1 cellular context compared by ENCODE assay signal in genomic region chr22:20979940-20980453, GRCh38.
A peak's percentile ranks its signal among the peaks of the same experiment; 100 is the strongest.
TF ChIP-seq lines count a peak whose summit lies in the region.

No MANE protein-coding gene starts in this region.

TF ChIP-seq in HepG2, 621 proteins besides CTCF, POLR2A, EP300 and RAD21 (continued from another document):
- TF ChIP-seq, protein P1, sequence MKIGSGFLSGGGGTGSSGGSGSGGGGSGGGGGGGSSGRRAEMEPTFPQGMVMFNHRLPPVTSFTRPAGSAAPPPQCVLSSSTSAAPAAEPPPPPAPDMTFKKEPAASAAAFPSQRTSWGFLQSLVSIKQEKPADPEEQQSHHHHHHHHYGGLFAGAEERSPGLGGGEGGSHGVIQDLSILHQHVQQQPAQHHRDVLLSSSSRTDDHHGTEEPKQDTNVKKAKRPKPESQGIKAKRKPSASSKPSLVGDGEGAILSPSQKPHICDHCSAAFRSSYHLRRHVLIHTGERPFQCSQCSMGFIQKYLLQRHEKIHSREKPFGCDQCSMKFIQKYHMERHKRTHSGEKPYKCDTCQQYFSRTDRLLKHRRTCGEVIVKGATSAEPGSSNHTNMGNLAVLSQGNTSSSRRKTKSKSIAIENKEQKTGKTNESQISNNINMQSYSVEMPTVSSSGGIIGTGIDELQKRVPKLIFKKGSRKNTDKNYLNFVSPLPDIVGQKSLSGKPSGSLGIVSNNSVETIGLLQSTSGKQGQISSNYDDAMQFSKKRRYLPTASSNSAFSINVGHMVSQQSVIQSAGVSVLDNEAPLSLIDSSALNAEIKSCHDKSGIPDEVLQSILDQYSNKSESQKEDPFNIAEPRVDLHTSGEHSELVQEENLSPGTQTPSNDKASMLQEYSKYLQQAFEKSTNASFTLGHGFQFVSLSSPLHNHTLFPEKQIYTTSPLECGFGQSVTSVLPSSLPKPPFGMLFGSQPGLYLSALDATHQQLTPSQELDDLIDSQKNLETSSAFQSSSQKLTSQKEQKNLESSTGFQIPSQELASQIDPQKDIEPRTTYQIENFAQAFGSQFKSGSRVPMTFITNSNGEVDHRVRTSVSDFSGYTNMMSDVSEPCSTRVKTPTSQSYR (CRISPR knock-in tag; IDR thresholded peaks at IDR 0.05; ENCODE audit: borderline replicate concordance): peak; percentile 76
- TF ChIP-seq ZFP91 (CRISPR knock-in tag; IDR thresholded peaks at IDR 0.05; ENCODE audit: borderline replicate concordance) (peak; percentile 48), MED8 (CRISPR knock-in tag; IDR thresholded peaks at IDR 0.05; ENCODE audit: insufficient replicate concordance) (no peak), ARNT2 (CRISPR knock-in tag; IDR thresholded peaks at IDR 0.05; ENCODE audit: low read depth) (0 out of 2 replicates have a peak, but pooled peaks have one; percentile 19), ZNF501 (CRISPR knock-in tag; IDR thresholded peaks at IDR 0.05) (peak; percentile 28; the same call in 1 of the 2 replicates), ZSCAN31 (CRISPR knock-in tag; IDR thresholded peaks at IDR 0.05; ENCODE audit: low read depth) (peak; percentile 70; the same call in 1 of the 2 replicates), HNRNPL (IDR thresholded peaks at IDR 0.05; ENCODE audit: low read depth, low read length) (0 out of 2 replicates have a peak, but pooled peaks have one; percentile 74), ATF7 (IDR thresholded peaks at IDR 0.05) (no peak), ATF7 (CRISPR knock-in tag; IDR thresholded peaks at IDR 0.05) (no peak), TOE1 (CRISPR knock-in tag; IDR thresholded peaks at IDR 0.05) (no peak), CHD4 (IDR thresholded peaks at IDR 0.05; ENCODE audit: borderline replicate concordance, low read length) (no peak)
- TF ChIP-seq, protein P2, sequence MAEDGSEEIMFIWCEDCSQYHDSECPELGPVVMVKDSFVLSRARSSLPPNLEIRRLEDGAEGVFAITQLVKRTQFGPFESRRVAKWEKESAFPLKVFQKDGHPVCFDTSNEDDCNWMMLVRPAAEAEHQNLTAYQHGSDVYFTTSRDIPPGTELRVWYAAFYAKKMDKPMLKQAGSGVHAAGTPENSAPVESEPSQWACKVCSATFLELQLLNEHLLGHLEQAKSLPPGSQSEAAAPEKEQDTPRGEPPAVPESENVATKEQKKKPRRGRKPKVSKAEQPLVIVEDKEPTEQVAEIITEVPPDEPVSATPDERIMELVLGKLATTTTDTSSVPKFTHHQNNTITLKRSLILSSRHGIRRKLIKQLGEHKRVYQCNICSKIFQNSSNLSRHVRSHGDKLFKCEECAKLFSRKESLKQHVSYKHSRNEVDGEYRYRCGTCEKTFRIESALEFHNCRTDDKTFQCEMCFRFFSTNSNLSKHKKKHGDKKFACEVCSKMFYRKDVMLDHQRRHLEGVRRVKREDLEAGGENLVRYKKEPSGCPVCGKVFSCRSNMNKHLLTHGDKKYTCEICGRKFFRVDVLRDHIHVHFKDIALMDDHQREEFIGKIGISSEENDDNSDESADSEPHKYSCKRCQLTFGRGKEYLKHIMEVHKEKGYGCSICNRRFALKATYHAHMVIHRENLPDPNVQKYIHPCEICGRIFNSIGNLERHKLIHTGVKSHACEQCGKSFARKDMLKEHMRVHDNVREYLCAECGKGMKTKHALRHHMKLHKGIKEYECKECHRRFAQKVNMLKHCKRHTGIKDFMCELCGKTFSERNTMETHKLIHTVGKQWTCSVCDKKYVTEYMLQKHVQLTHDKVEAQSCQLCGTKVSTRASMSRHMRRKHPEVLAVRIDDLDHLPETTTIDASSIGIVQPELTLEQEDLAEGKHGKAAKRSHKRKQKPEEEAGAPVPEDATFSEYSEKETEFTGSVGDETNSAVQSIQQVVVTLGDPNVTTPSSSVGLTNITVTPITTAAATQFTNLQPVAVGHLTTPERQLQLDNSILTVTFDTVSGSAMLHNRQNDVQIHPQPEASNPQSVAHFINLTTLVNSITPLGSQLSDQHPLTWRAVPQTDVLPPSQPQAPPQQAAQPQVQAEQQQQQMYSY (CRISPR knock-in tag; IDR thresholded peaks at IDR 0.05): no peak
